Comparison of ENCODE assay signal across 9 cellular contexts in genomic region chrX:57573754-57574153, GRCh38. TPM values are rescaled to one million over a fixed set of nuclear protein-coding genes. Genes with fewer than 3 reads are reported as not detected.
DNase-seq lines count a peak whose midpoint lies in the region; ATAC-seq, FAIRE-seq and TF ChIP-seq lines count a peak whose summit lies in the region.
"Had no signal": no experiment of that assay in that cellular context is flagged by ENCODE, and none has a peak within 500 bp of the region (broad histone marks: within the 10 kb centered on the region; RNA-seq: fewer than 3 reads in every experiment).

No MANE protein-coding gene starts in this region.

- H3K4me3 ChIP-seq in SK-N-SH (ENCODE audit: low read depth in 2 of 2, low read length in 1 of 2) (no peak overlapping the region), lower leg skin (ENCODE audit: low read depth, poor library complexity, severe bottlenecking) (no peak overlapping the region)

- ATAC-seq in GM19463 (IDR thresholded peaks at IDR 0.05; ENCODE audit: unreplicated experiment): peak; percentile 60
- ATAC-seq in stimulated activated effector memory CD8-positive, alpha-beta T cell treated with anti-CD3 and anti-CD28 coated beads, Interleukin-12 subunit alpha, Interleukin-12 subunit beta, amount 100 ng/mL, for 72 hours: no peak

- CTCF ChIA-PET in SK-N-SH (lab: Yijun Ruan, JAX): no interaction called here

- H3K9ac ChIP-seq in SK-N-SH: no peak overlapping the region

- no peak for TF ChIP-seq POLR2A in lower leg skin (IDR thresholded peaks at IDR 0.05)

- intact Hi-C loops in lower leg skin (cut with DNase I; ENCODE audit: low total_unique reads): no loop called here

- no peaks in the 10 kb centered on the region for H3K36me3 Mint-ChIP-seq in stimulated activated effector memory CD8-positive, alpha-beta T cell treated with anti-CD3 and anti-CD28 coated beads, Interleukin-12 subunit alpha, Interleukin-12 subunit beta, amount 100 ng/mL, for 72 hours

- peaks cover 6% of the 10 kb centered on the region for H3K4me1 Mint-ChIP-seq in stimulated activated effector memory CD8-positive, alpha-beta T cell treated with anti-CD3 and anti-CD28 coated beads, Interleukin-12 subunit alpha, Interleukin-12 subunit beta, amount 100 ng/mL, for 72 hours

- H3K27me3 ChIP-seq in SK-N-SH (ENCODE audit: insufficient read depth): no peaks in the 10 kb centered on the region

- H2AFZ ChIP-seq in SK-N-SH (ENCODE audit: low read depth): no peak overlapping the region

- H3K4me1 ChIP-seq in SK-N-SH (ENCODE audit: control insufficient read depth in 1 of 2, insufficient read depth in 2 of 2, low read depth in 1 of 2, low read length in 1 of 2): no peaks in the 10 kb centered on the region

- H3K27ac ChIP-seq in SK-N-SH (ENCODE audit: low read depth in 2 of 2, low read length in 1 of 2): no peak overlapping the region

- peak; percentile 60 for TF ChIP-seq RAD21 in SK-N-SH (IDR thresholded peaks at IDR 0.05; ENCODE audit: low read length)

- DNase-seq in D721Med (ENCODE audit: insufficient read length, low spot score): no peak
- DNase-seq in SK-N-SH: no peak
- DNase-seq in iPS-NIHi7 (ENCODE audit: extremely low spot score): peak; percentile 33
- no peak for DNase-seq in NCI-H446 treated with DMSO at 0.1 percent for 48 hours (lab: John Stamatoyannopoulos, UW)
- DNase-seq in stimulated activated effector memory CD8-positive, alpha-beta T cell treated with anti-CD3 and anti-CD28 coated beads, Interleukin-12 subunit alpha, Interleukin-12 subunit beta, amount 100 ng/mL, for 72 hours (ENCODE audit: low spot score in 2 of 2): no peak
- DNase-seq in lower leg skin (ENCODE audit: low spot score in 2 of 2): no peak
- no peak for DNase-seq in glomerular visceral epithelial cell (ENCODE audit: extremely low spot score)

- TF ChIP-seq EP300 in SK-N-SH (IDR thresholded peaks at IDR 0.05; ENCODE audit: borderline replicate concordance in 1 of 2, low read depth in 1 of 2, low read length in 1 of 2): no peak

- peak; percentile 3 for TF ChIP-seq CTCF in D721Med (IDR thresholded peaks at IDR 0.05; ENCODE audit: insufficient read depth, missing control alignments)
- peak; percentile 56 for TF ChIP-seq CTCF in SK-N-SH (IDR thresholded peaks at IDR 0.05)
- TF ChIP-seq CTCF in lower leg skin (IDR thresholded peaks at IDR 0.05): no peak

- no peaks in the 10 kb centered on the region for H3K36me3 ChIP-seq in SK-N-SH (replicated peaks in 1 of 2; ENCODE audit: control insufficient read depth in 1 of 2, insufficient read depth in 2 of 2, low read length in 1 of 2)

- H3K27ac Mint-ChIP-seq in stimulated activated effector memory CD8-positive, alpha-beta T cell treated with anti-CD3 and anti-CD28 coated beads, Interleukin-12 subunit alpha, Interleukin-12 subunit beta, amount 100 ng/mL, for 72 hours: no peak overlapping the region
- H3K27ac Mint-ChIP-seq: stimulated activated naive CD8-positive, alpha-beta T cell treated with anti-CD3 and anti-CD28 coated beads, Interleukin-15, Interleukin-2, amounts not matched to agents 100 ng/mL and 50 ng/mL, for 24 hours had no signal

- no peak for FAIRE-seq in D721Med (lab: Jason Lieb, UNC)

- POLR2A ChIA-PET in SK-N-SH (lab: Yijun Ruan, JAX): no interaction called here

- H4K20me1 ChIP-seq in SK-N-SH (ENCODE audit: insufficient read depth): no peaks in the 10 kb centered on the region

- no peaks in the 10 kb centered on the region for H3K9me2 ChIP-seq in SK-N-SH

- 0% methylated on average over 2 of the region's 2 CpGs for WGBS in SK-N-SH (ENCODE audit: low lambda C conversion rate)
- WGBS in lower leg skin, 2 donors: 13 to 15% methylated on average over 2 of the region's 2 CpGs

- no peaks in the 10 kb centered on the region for H3F3A ChIP-seq in SK-N-SH (replicated peaks; ENCODE audit: insufficient read depth)

- H3K4me2 ChIP-seq in SK-N-SH: no peak overlapping the region

- no peaks in the 10 kb centered on the region for H3K79me2 ChIP-seq in SK-N-SH (ENCODE audit: insufficient read depth)

- no peaks in the 10 kb centered on the region for H3K9me3 ChIP-seq in SK-N-SH

- H3K4me3 Mint-ChIP-seq in stimulated activated effector memory CD8-positive, alpha-beta T cell treated with anti-CD3 and anti-CD28 coated beads, Interleukin-12 subunit alpha, Interleukin-12 subunit beta, amount 100 ng/mL, for 72 hours: no peak overlapping the region
- H3K4me3 Mint-ChIP-seq: stimulated activated naive CD8-positive, alpha-beta T cell treated with anti-CD3 and anti-CD28 coated beads, Interleukin-15, Interleukin-2, amounts not matched to agents 100 ng/mL and 50 ng/mL, for 24 hours had no signal

- H3K9me3 Mint-ChIP-seq in stimulated activated effector memory CD8-positive, alpha-beta T cell treated with anti-CD3 and anti-CD28 coated beads, Interleukin-12 subunit alpha, Interleukin-12 subunit beta, amount 100 ng/mL, for 72 hours: no peaks in the 10 kb centered on the region
- H3K9me3 Mint-ChIP-seq: stimulated activated naive CD8-positive, alpha-beta T cell treated with anti-CD3 and anti-CD28 coated beads, Interleukin-15, Interleukin-2, amounts not matched to agents 100 ng/mL and 50 ng/mL, for 24 hours had no signal

TF ChIP-seq in SK-N-SH, 30 proteins besides CTCF, POLR2A, EP300 and RAD21:
- TF ChIP-seq USF2 (IDR thresholded peaks at IDR 0.05; ENCODE audit: borderline replicate concordance, low read depth, low read length): no peak
- no peak for TF ChIP-seq RFX5 (IDR thresholded peaks at IDR 0.05; ENCODE audit: low read length)
- TF ChIP-seq FOSL2 (IDR thresholded peaks at IDR 0.05; ENCODE audit: borderline replicate concordance, low read depth): no peak
- no peak for TF ChIP-seq RXRA (IDR thresholded peaks at IDR 0.05; ENCODE audit: borderline replicate concordance, low read depth)
- no peak for TF ChIP-seq GABPA (IDR thresholded peaks at IDR 0.05; ENCODE audit: low read depth)
- no peak for TF ChIP-seq MXI1 (IDR thresholded peaks at IDR 0.05; ENCODE audit: low read depth, low read length)
- no peak for TF ChIP-seq GATA2 (CRISPR knock-in tag; IDR thresholded peaks at IDR 0.05)
- TF ChIP-seq TEAD4 (IDR thresholded peaks at IDR 0.05; ENCODE audit: borderline replicate concordance, insufficient read depth): no peak
- TF ChIP-seq MEF2A (IDR thresholded peaks at IDR 0.05; ENCODE audit: borderline replicate concordance, low read depth): no peak
- TF ChIP-seq USF1 (IDR thresholded peaks at IDR 0.05; ENCODE audit: borderline replicate concordance, low read depth): no peak
- no peak for TF ChIP-seq SMC3 (IDR thresholded peaks at IDR 0.05; ENCODE audit: low read depth, low read length)
- TF ChIP-seq MAX (IDR thresholded peaks at IDR 0.05; ENCODE audit: low read depth): no peak
- TF ChIP-seq POLR2AphosphoS5 (IDR thresholded peaks at IDR 0.05; ENCODE audit: low read depth, low read length): no peak
- no peak for TF ChIP-seq PBX3 (IDR thresholded peaks at IDR 0.05)

RNA-seq across cellular contexts. Expression of gene ZXDB, which starts 18.1 kb away (rescaled TPM):
- polyA plus RNA-seq in SK-N-SH (2012; rRNA removed): 1.7 and 2.1 TPM in 2 replicates
- polyA plus RNA-seq in SK-N-SH (2012; cell fraction: cytosol; rRNA removed): 2.1 TPM in 2 replicates
- 1.1 and 1.6 TPM in 2 replicates for polyA plus RNA-seq in SK-N-SH (2012; cell fraction: nucleus; rRNA removed)
- 10 to 100 TPM; 13.3 to 21.8 (median 14.5) TPM for total RNA-seq in lower leg skin

Comparison
In these comparisons a context has a peak if more than half of its experiments do, and no peak if none do; other contexts are left out.
1. CTCF ChIP-seq: peak in D721Med (single experiment) and SK-N-SH (single experiment); none in lower leg skin (0 of 3).